Comparison of ENCODE assay signal across 12 cellular contexts in genomic region chr3:15783361-15783969, GRCh38. TPM values are rescaled to one million over a fixed set of nuclear protein-coding genes. Genes with fewer than 3 reads are reported as not detected.
DNase-seq lines count a peak whose midpoint lies in the region; ATAC-seq and TF ChIP-seq lines count a peak whose summit lies in the region.
"Had no signal": no experiment of that assay in that cellular context is flagged by ENCODE, and none has a peak within 500 bp of the region (broad histone marks: within the 10 kb centered on the region; RNA-seq: fewer than 3 reads in every experiment).

No MANE protein-coding gene starts in this region.

- no peak overlapping the region for H3K27ac Mint-ChIP-seq in activated naive CD8-positive, alpha-beta T cell treated with anti-CD3 and anti-CD28 coated beads, Interleukin-2, amount 50 U/mL, for 24 hours
- H3K27ac Mint-ChIP-seq in type B pancreatic cell: no peak overlapping the region
- H3K27ac Mint-ChIP-seq: activated naive CD8-positive, alpha-beta T cell treated with anti-CD3 and anti-CD28 coated beads, Interleukin-2, amount 10 ng/mL, durations not matched to agents 7 days and 5 days had no signal

- no peak for ATAC-seq in activated naive CD8-positive, alpha-beta T cell treated with anti-CD3 and anti-CD28 coated beads, Interleukin-2, amount 50 U/mL, for 24 hours
- ATAC-seq in GM21576 (IDR thresholded peaks at IDR 0.05; ENCODE audit: unreplicated experiment): no peak
- ATAC-seq in GM19463 (IDR thresholded peaks at IDR 0.05; ENCODE audit: unreplicated experiment): no peak

- peak overlapping the region; percentile 91 for H3K27ac ChIP-seq in ACC112 (ENCODE audit: low read depth, low read length)

- H3K9ac ChIP-seq in Loucy (ENCODE audit: low read depth, low read length, poor library complexity, severe bottlenecking): peak overlapping the region; percentile 35

- H2AFZ ChIP-seq in ACC112 (ENCODE audit: low read length, unreplicated experiment): no peak overlapping the region
- no peak overlapping the region for H2AFZ ChIP-seq in Loucy (ENCODE audit: low read length)

- no peaks in the 10 kb centered on the region for H3K27me3 ChIP-seq in ACC112 (ENCODE audit: insufficient read depth, low read length)
- no peaks in the 10 kb centered on the region for H3K27me3 ChIP-seq in Loucy (ENCODE audit: insufficient read depth, low read length, poor library complexity, severe bottlenecking)

- TF ChIP-seq CTCF in Loucy (conservative IDR thresholded peaks at IDR 0.05; ENCODE audit: low read length): no peak
- no peak for TF ChIP-seq CTCF in astrocyte of the cerebellum (IDR thresholded peaks at IDR 0.05; ENCODE audit: low read depth, low read length, missing control alignments)
- TF ChIP-seq CTCF in type B pancreatic cell (conservative IDR thresholded peaks at IDR 0.05): no peak

- no peaks in the 10 kb centered on the region for H3K9me3 ChIP-seq in Loucy (ENCODE audit: insufficient read depth, low read depth, low read length)

- peaks cover 4% of the 10 kb centered on the region for H3K9me3 Mint-ChIP-seq in activated naive CD8-positive, alpha-beta T cell treated with anti-CD3 and anti-CD28 coated beads, Interleukin-2, amount 50 U/mL, for 24 hours
- H3K9me3 Mint-ChIP-seq in type B pancreatic cell: no peaks in the 10 kb centered on the region
- H3K9me3 Mint-ChIP-seq: activated naive CD8-positive, alpha-beta T cell treated with anti-CD3 and anti-CD28 coated beads, Interleukin-2, amount 10 ng/mL, durations not matched to agents 7 days and 5 days had no signal

- no peaks in the 10 kb centered on the region for H3F3A ChIP-seq in Loucy (ENCODE audit: low read depth)

- peaks cover 23% of the 10 kb centered on the region for H3K36me3 Mint-ChIP-seq in activated naive CD8-positive, alpha-beta T cell treated with anti-CD3 and anti-CD28 coated beads, Interleukin-2, amount 50 U/mL, for 24 hours (ENCODE audit: low read depth)
- H3K36me3 Mint-ChIP-seq in type B pancreatic cell: peaks cover 8% of the 10 kb centered on the region

- H3K4me2 ChIP-seq in Loucy (ENCODE audit: low read depth, low read length, poor library complexity, severe bottlenecking): peak overlapping the region; percentile 39

- peaks cover 92% of the 10 kb centered on the region for H4K20me1 ChIP-seq in Loucy (ENCODE audit: insufficient read depth, low read length, poor library complexity, severe bottlenecking)

- peak overlapping the region; percentile 59 for H3K4me3 ChIP-seq in ACC112 (ENCODE audit: low read depth, low read length)
- H3K4me3 ChIP-seq in Loucy (ENCODE audit: low read length, poor library complexity, severe bottlenecking): no peak overlapping the region
- no peak overlapping the region for H3K4me3 ChIP-seq in astrocyte of the cerebellum (ENCODE audit: low read depth, low read length)

- H3K36me3 ChIP-seq in ACC112 (ENCODE audit: insufficient read depth, low read length) (peaks cover 31% of the 10 kb centered on the region), Loucy (ENCODE audit: insufficient read depth, low read length) (peaks cover 57% of the 10 kb centered on the region; the same call in 1 of the 2 replicates)

- no peak overlapping the region for H3K4me3 Mint-ChIP-seq in activated naive CD8-positive, alpha-beta T cell treated with anti-CD3 and anti-CD28 coated beads, Interleukin-2, amount 50 U/mL, for 24 hours
- no peak overlapping the region for H3K4me3 Mint-ChIP-seq in type B pancreatic cell
- H3K4me3 Mint-ChIP-seq: activated naive CD8-positive, alpha-beta T cell treated with anti-CD3 and anti-CD28 coated beads, Interleukin-2, amount 10 ng/mL, durations not matched to agents 7 days and 5 days had no signal

- H3K4me1 ChIP-seq in ACC112 (ENCODE audit: control insufficient read depth, insufficient read depth, low read length, unreplicated experiment): peaks cover 58% of the 10 kb centered on the region
- peaks cover 41% of the 10 kb centered on the region for H3K4me1 ChIP-seq in Loucy (ENCODE audit: insufficient read depth, low read length, poor library complexity, severe bottlenecking)

- in situ Hi-C loops in astrocyte of the cerebellum (cut with HindIII; ENCODE audit: low sequenced_read_pairs): no loop called here

- DNase-seq in astrocyte of the cerebellum (ENCODE audit: low read depth) (peak; percentile 63), iris pigment epithelial cell (ENCODE audit: low read depth) (peak; percentile 86), type B pancreatic cell (ENCODE audit: extremely low spot score, unreplicated experiment) (no peak)
- no peak for DNase-seq in activated naive CD8-positive, alpha-beta T cell treated with anti-CD3 and anti-CD28 coated beads, Interleukin-2, amount 50 U/mL, for 24 hours
- DNase-seq: activated CD4-positive, alpha-beta T cell treated with anti-CD3 and anti-CD28 coated beads, Interleukin-2, amount 50 U/mL, for 48 hours; activated naive CD8-positive, alpha-beta T cell treated with anti-CD3 and anti-CD28 coated beads, Interleukin-2, amount 10 ng/mL, durations not matched to agents 7 days and 5 days; NCI-H1105 treated with DMSO at 0.1 percent for 48 hours; NCI-H748 treated with DMSO at 0.1 percent for 48 hours had no signal

- H3K79me2 ChIP-seq in ACC112 (ENCODE audit: control insufficient read depth, insufficient read depth, low read length, unreplicated experiment): peaks cover 96% of the 10 kb centered on the region
- H3K79me2 ChIP-seq in Loucy (ENCODE audit: insufficient read depth, low read length): peaks cover 100% of the 10 kb centered on the region

- H3K27me3 Mint-ChIP-seq in activated naive CD8-positive, alpha-beta T cell treated with anti-CD3 and anti-CD28 coated beads, Interleukin-2, amount 50 U/mL, for 24 hours: no peaks in the 10 kb centered on the region
- H3K27me3 Mint-ChIP-seq in type B pancreatic cell: no peaks in the 10 kb centered on the region
- H3K27me3 Mint-ChIP-seq: activated naive CD8-positive, alpha-beta T cell treated with anti-CD3 and anti-CD28 coated beads, Interleukin-2, amount 10 ng/mL, durations not matched to agents 7 days and 5 days had no signal

- H3K4me1 Mint-ChIP-seq in activated naive CD8-positive, alpha-beta T cell treated with anti-CD3 and anti-CD28 coated beads, Interleukin-2, amount 50 U/mL, for 24 hours: peaks cover 31% of the 10 kb centered on the region
- H3K4me1 Mint-ChIP-seq in type B pancreatic cell (ENCODE audit: unreplicated experiment): peaks cover 12% of the 10 kb centered on the region
- H3K4me1 Mint-ChIP-seq: activated naive CD8-positive, alpha-beta T cell treated with anti-CD3 and anti-CD28 coated beads, Interleukin-2, amount 10 ng/mL, durations not matched to agents 7 days and 5 days had no signal

- H3K9me2 ChIP-seq in Loucy (replicated peaks; ENCODE audit: low read depth, low read length): no peaks in the 10 kb centered on the region

RNA-seq across cellular contexts. Expression of gene ANKRD28, which starts 14.3 kb away (rescaled TPM):
- 32.1 and 44.3 TPM in 2 replicates for total RNA-seq in type B pancreatic cell (ENCODE audit: low replicate concordance)

Comparison
In these comparisons a context has a peak if more than half of its experiments do, and no peak if none do; other contexts are left out.
1. DNase-seq: peak in astrocyte of the cerebellum (single experiment) and iris pigment epithelial cell (single experiment); none in activated naive CD8-positive, alpha-beta T cell treated with anti-CD3 and anti-CD28 coated beads, Interleukin-2, amount 50 U/mL, for 24 hours (single experiment) and type B pancreatic cell (single experiment).